In the genomic region with DNA sequence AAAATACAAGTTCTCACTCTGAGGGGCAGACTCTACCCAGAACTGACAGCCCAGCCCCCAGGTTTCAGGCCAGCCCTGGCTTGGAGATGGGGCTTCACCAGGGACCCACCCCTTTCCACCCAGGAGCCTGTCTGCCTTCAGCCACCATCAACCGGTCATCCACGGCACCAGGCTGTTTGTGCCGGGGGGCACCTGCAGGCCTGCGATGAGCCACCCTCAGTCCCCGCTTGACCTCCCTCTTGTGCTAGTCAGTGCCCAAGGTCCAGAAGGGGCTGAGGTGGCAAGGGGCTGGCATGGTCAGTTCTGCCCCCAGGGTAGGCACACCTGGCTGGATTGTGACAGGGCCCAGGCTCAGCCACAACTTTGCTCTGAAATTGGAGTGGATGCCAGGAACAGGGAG, we compare ENCODE assay signal across 35 cellular contexts.
"Had no signal": no experiment of that assay in that cellular context is flagged by ENCODE, and none has a peak within 500 bp of the region (broad histone marks: within the 10 kb centered on the region; RNA-seq: fewer than 3 reads in every experiment).

No MANE protein-coding gene starts in this region.

- H3K36me3 ChIP-seq: MG63 had no signal

- H3K27me3 ChIP-seq: MG63 had no signal

- H3K9ac ChIP-seq: KMS-11 had no signal

- H3K27ac ChIP-seq: KMS-11 had no signal

- H3K9me3 ChIP-seq: MG63 had no signal

- H3K4me3 ChIP-seq: MG63 had no signal

- H3K4me2 ChIP-seq: KMS-11 had no signal

- DNase-seq: Karpas-422, Kasumi-1, KG1, MG63, MM.1S, MV-4-11, NCI-H1048, NCI-H1092, NCI-H1092 treated with DMSO at 0.1 percent for 48 hours, NCI-H1105, NCI-H1105 treated with DMSO at 0.1 percent for 48 hours, NCI-H1417, NCI-H1417 treated with DMSO at 0.1 percent for 48 hours, NCI-H1436, NCI-H1436 treated with DMSO at 0.1 percent for 48 hours, NCI-H146, NCI-H1694, NCI-H1694 treated with DMSO at 0.1 percent for 48 hours, NCI-H187, NCI-H187 treated with DMSO at 0.1 percent for 48 hours, NCI-H1930, NCI-H2029, NCI-H2029 treated with DMSO at 0.1 percent for 48 hours, NCI-H2081, NCI-H2081 treated with DMSO at 0.1 percent for 48 hours, NCI-H2107, NCI-H2171, NCI-H2171 treated with DMSO at 0.1 percent for 48 hours, NCI-H2227 treated with DMSO at 0.1 percent for 48 hours, NCI-H226, NCI-H345, NCI-H446, NCI-H446 treated with DMSO at 0.1 percent for 48 hours, NCI-H510A had no signal
